Comparison of ENCODE assay signal across 9 cellular contexts in genomic region chr14:81437226-81437625, GRCh38. TPM values are rescaled to one million over a fixed set of nuclear protein-coding genes. Genes with fewer than 3 reads are reported as not detected.
A peak's percentile ranks its signal among the peaks of the same experiment; 100 is the strongest.
DNase-seq lines count a peak whose midpoint lies in the region; ATAC-seq and TF ChIP-seq lines count a peak whose summit lies in the region.
"Had no signal": no experiment of that assay in that cellular context is flagged by ENCODE, and none has a peak within 500 bp of the region (broad histone marks: within the 10 kb centered on the region; RNA-seq: fewer than 3 reads in every experiment).

No MANE protein-coding gene starts in this region.

- H3K4me1 Mint-ChIP-seq in CD4-positive, CD25-positive, alpha-beta regulatory T cell, result peaks cover 4 to 16% (median 11%) of the 10 kb centered on the region in 4 donors
- peaks cover 27% of the 10 kb centered on the region for H3K4me1 Mint-ChIP-seq in Caco-2 (ENCODE audit: low read depth, unreplicated experiment)
- H3K4me1 Mint-ChIP-seq in activated CD8-positive, alpha-beta T cell treated with anti-CD3 and anti-CD28 coated beads, Interleukin-2, amount 10 ng/mL, durations not matched to agents 7 days and 5 days (ENCODE audit: low read depth), result peaks cover 14% of the 10 kb centered on the region

- no peak for ATAC-seq in CD4-positive, CD25-positive, alpha-beta regulatory T cell (ENCODE audit: low read depth in 2 of 2)
- no peak for ATAC-seq in activated CD8-positive, alpha-beta T cell treated with anti-CD3 and anti-CD28 coated beads, Interleukin-2, amount 10 ng/mL, durations not matched to agents 7 days and 5 days
- ATAC-seq in GM18861 (IDR thresholded peaks at IDR 0.05; ENCODE audit: unreplicated experiment) (no peak), omental fat pad (ENCODE audit: low FRiP score) (no peak)

- H3K36me3 ChIP-seq in CD4-positive, CD25-positive, alpha-beta regulatory T cell (ENCODE audit: control insufficient read depth, insufficient read depth, low read length), result no peaks in the 10 kb centered on the region
- H3K36me3 ChIP-seq in Caco-2 (ENCODE audit: control insufficient read depth, insufficient read depth, low read length), result no peaks in the 10 kb centered on the region
- H3K36me3 ChIP-seq: stomach had no signal

- no peak overlapping the region for H3K27ac ChIP-seq in CD4-positive, CD25-positive, alpha-beta regulatory T cell (ENCODE audit: insufficient read depth, low read length, poor library complexity, severe bottlenecking)

- DNase-seq in CD4-positive, CD25-positive, alpha-beta regulatory T cell, result no peak
- DNase-seq in Caco-2 (peak in 1 of 2 experiments; percentile 28), left kidney (ENCODE audit: low read depth, low spot score) (peak; percentile 60), SW480 (ENCODE audit: low spot score) (no peak), lower leg skin (ENCODE audit: low spot score in 2 of 2) (no peak), omental fat pad (ENCODE audit: low spot score) (no peak)
- no peak for DNase-seq in activated CD8-positive, alpha-beta T cell treated with anti-CD3 and anti-CD28 coated beads, Interleukin-2, amount 10 ng/mL, durations not matched to agents 7 days and 5 days
- DNase-seq: stomach had no signal

- H3K4me3 Mint-ChIP-seq in CD4-positive, CD25-positive, alpha-beta regulatory T cell, result peak overlapping the region; percentile 57 to 92 (median 82)
- peak overlapping the region; percentile 95 for H3K4me3 Mint-ChIP-seq in Caco-2 (ENCODE audit: unreplicated experiment)
- H3K4me3 Mint-ChIP-seq in activated CD8-positive, alpha-beta T cell treated with anti-CD3 and anti-CD28 coated beads, Interleukin-2, amount 10 ng/mL, durations not matched to agents 7 days and 5 days, result peak overlapping the region; percentile 63

- peaks cover 82% of the 10 kb centered on the region for H3K27me3 Mint-ChIP-seq in CD4-positive, CD25-positive, alpha-beta regulatory T cell
- peaks cover 1% of the 10 kb centered on the region for H3K27me3 Mint-ChIP-seq in Caco-2 (ENCODE audit: insufficient read depth, unreplicated experiment)
- H3K27me3 Mint-ChIP-seq in activated CD8-positive, alpha-beta T cell treated with anti-CD3 and anti-CD28 coated beads, Interleukin-2, amount 10 ng/mL, durations not matched to agents 7 days and 5 days (ENCODE audit: low read depth), result peaks cover 73% of the 10 kb centered on the region

- no peak for TF ChIP-seq CTCF in Caco-2 (IDR thresholded peaks at IDR 0.05; ENCODE audit: insufficient read depth in 1 of 2, low read depth in 1 of 2, low read length in 1 of 2, severe bottlenecking in 1 of 2, unreplicated experiment in 1 of 2)
- no peak for TF ChIP-seq CTCF in lower leg skin (IDR thresholded peaks at IDR 0.05)
- TF ChIP-seq CTCF in omental fat pad (IDR thresholded peaks at IDR 0.05), result no peak

- 39 to 48% methylated on average over 4 of the region's 4 CpGs for WGBS in lower leg skin, 2 donors

- no peak for TF ChIP-seq POLR2A in lower leg skin (IDR thresholded peaks at IDR 0.05)

- H3K4me1 ChIP-seq in CD4-positive, CD25-positive, alpha-beta regulatory T cell (ENCODE audit: control insufficient read depth, insufficient read depth, low read length, poor library complexity, severe bottlenecking), result peaks cover 15% of the 10 kb centered on the region
- H3K4me1 ChIP-seq in Caco-2, result no peaks in the 10 kb centered on the region

- intact Hi-C loops in Caco-2 (cut with micrococcal nuclease; ENCODE audit: unreplicated experiment) (loop anchor here (1.0 to 5.0 kb wide), 5 partner anchors 28 to 216 kb away; partner anchors contain the start of genes GTF2A1 and STON2), lower leg skin (cut with DNase I; ENCODE audit: low total_unique reads) (no loop called here)

- no TSS peak for BruUV-seq in Caco-2 (replicated peaks; lab: Mats Ljungman, UMichigan)

- no peaks in the 10 kb centered on the region for H3K9me3 ChIP-seq in CD4-positive, CD25-positive, alpha-beta regulatory T cell (ENCODE audit: control insufficient read depth in 2 of 2, low read length in 2 of 2)
- no peaks in the 10 kb centered on the region for H3K9me3 ChIP-seq in Caco-2
- H3K9me3 ChIP-seq: stomach had no signal

- peaks cover 0 to 2% (median 0%) of the 10 kb centered on the region in 7 donors for H3K9me3 Mint-ChIP-seq in CD4-positive, CD25-positive, alpha-beta regulatory T cell
- no peaks in the 10 kb centered on the region for H3K9me3 Mint-ChIP-seq in Caco-2 (ENCODE audit: unreplicated experiment)
- H3K9me3 Mint-ChIP-seq in activated CD8-positive, alpha-beta T cell treated with anti-CD3 and anti-CD28 coated beads, Interleukin-2, amount 10 ng/mL, durations not matched to agents 7 days and 5 days (ENCODE audit: insufficient read depth), result no peaks in the 10 kb centered on the region

- CTCF ChIA-PET in Caco-2 (lab: Charles Lee), result interaction anchor here (1.5 kb wide), 1 partner anchor 134 kb away, joined by 3 read pairs; no protein-coding TSS in a partner anchor
- CTCF ChIA-PET in activated CD8-positive, alpha-beta T cell treated with anti-CD3 and anti-CD28 coated beads, Interleukin-2, amount 10 ng/mL, durations not matched to agents 7 days and 5 days (lab: Charles Lee), result no interaction called here

- no peak overlapping the region for H3K27ac Mint-ChIP-seq in CD4-positive, CD25-positive, alpha-beta regulatory T cell
- peak overlapping the region; percentile 61 for H3K27ac Mint-ChIP-seq in Caco-2 (ENCODE audit: unreplicated experiment)
- H3K27ac Mint-ChIP-seq in activated CD8-positive, alpha-beta T cell treated with anti-CD3 and anti-CD28 coated beads, Interleukin-2, amount 10 ng/mL, durations not matched to agents 7 days and 5 days, result no peak overlapping the region

- H3K4me3 ChIP-seq in CD4-positive, CD25-positive, alpha-beta regulatory T cell (ENCODE audit: low read depth, low read length), result no peak overlapping the region
- H3K4me3 ChIP-seq in Caco-2 (ENCODE audit: low read depth, low read length), result peak overlapping the region; percentile 79
- H3K4me3 ChIP-seq in lower leg skin (ENCODE audit: low read depth, poor library complexity, severe bottlenecking), result no peak overlapping the region

- H3K27me3 ChIP-seq in CD4-positive, CD25-positive, alpha-beta regulatory T cell (ENCODE audit: control insufficient read depth, insufficient read depth, low read length), result peaks cover 44% of the 10 kb centered on the region
- no peaks in the 10 kb centered on the region for H3K27me3 ChIP-seq in Caco-2 (replicated peaks; ENCODE audit: control insufficient read depth, insufficient read depth, low read length)

- POLR2A ChIA-PET in Caco-2 (lab: Charles Lee), result no interaction called here
- POLR2A ChIA-PET in activated CD8-positive, alpha-beta T cell treated with anti-CD3 and anti-CD28 coated beads, Interleukin-2, amount 10 ng/mL, durations not matched to agents 7 days and 5 days (lab: Charles Lee), result no interaction called here

- no peaks in the 10 kb centered on the region for H3K36me3 Mint-ChIP-seq in CD4-positive, CD25-positive, alpha-beta regulatory T cell
- H3K36me3 Mint-ChIP-seq in Caco-2 (ENCODE audit: insufficient read depth, unreplicated experiment), result peaks cover 14% of the 10 kb centered on the region
- H3K36me3 Mint-ChIP-seq in activated CD8-positive, alpha-beta T cell treated with anti-CD3 and anti-CD28 coated beads, Interleukin-2, amount 10 ng/mL, durations not matched to agents 7 days and 5 days (ENCODE audit: low read depth), result no peaks in the 10 kb centered on the region

RNA-seq across cellular contexts. Expression of gene STON2, which starts 37.1 kb away (rescaled TPM):
- 4.4 TPM for total RNA-seq in CD4-positive, CD25-positive, alpha-beta regulatory T cell
- polyA plus RNA-seq in CD4-positive, CD25-positive, alpha-beta regulatory T cell, result not detected
- 37.1 and 43.5 TPM in 2 replicates for total RNA-seq in Caco-2 (2022)
- total RNA-seq in activated CD8-positive, alpha-beta T cell treated with anti-CD3 and anti-CD28 coated beads, Interleukin-2, amount 10 ng/mL, durations not matched to agents 7 days and 5 days, result under 1 TPM in 1 of 2 experiments, not detected in 1; 0.13 TPM
- total RNA-seq in lower leg skin, result 10 to 100 TPM; 12.5 to 21.8 (median 16.1) TPM
- total RNA-seq in omental fat pad, result 10 to 100 TPM in 3 of 4 donors, 1 to 10 TPM in 1; 8.0 to 31.4 (median 18.6) TPM
